1 cellular context compared by ENCODE assay signal in genomic region chr1:15734901-15735300, GRCh38.
TF ChIP-seq lines count a peak whose summit lies in the region.

No MANE protein-coding gene starts in this region.

TF ChIP-seq in HepG2, 621 proteins besides CTCF, POLR2A, EP300 and RAD21 (continued from another document and continues in another):
- TF ChIP-seq HNF1B (CRISPR knock-in tag; IDR thresholded peaks at IDR 0.05) (peak; percentile 51; the same call in 1 of the 2 replicates), ZHX2 (IDR thresholded peaks at IDR 0.05; ENCODE audit: low read depth) (no peak), ZHX2 (CRISPR knock-in tag; IDR thresholded peaks at IDR 0.05; ENCODE audit: borderline replicate concordance) (no peak), ARHGAP35 (CRISPR knock-in tag; IDR thresholded peaks at IDR 0.05; ENCODE audit: borderline replicate concordance) (0 out of 2 replicates have a peak, but pooled peaks have one; percentile 47), ZBTB33 (CRISPR knock-in tag; IDR thresholded peaks at IDR 0.05) (no peak), AGO2 (optimal IDR thresholded peaks at IDR 0.05; ENCODE audit: low read depth, low read length) (peak; percentile 93), GABPB1 (CRISPR knock-in tag; IDR thresholded peaks at IDR 0.05) (peak; percentile 37; the same call in 1 of the 2 replicates), ZSCAN30 (CRISPR knock-in tag; IDR thresholded peaks at IDR 0.05) (no peak), FOXP4 (CRISPR knock-in tag; IDR thresholded peaks at IDR 0.05) (0 out of 2 replicates have a peak, but pooled peaks have one; percentile 9), ZFYVE20 (CRISPR knock-in tag; IDR thresholded peaks at IDR 0.05; ENCODE audit: borderline replicate concordance, low read depth) (no peak), CEBPZ (IDR thresholded peaks at IDR 0.05; ENCODE audit: low read length) (no peak), ZNF687 (CRISPR knock-in tag; IDR thresholded peaks at IDR 0.05) (peak; percentile 81), ZNF260 (CRISPR knock-in tag; IDR thresholded peaks at IDR 0.05; ENCODE audit: borderline replicate concordance, low read depth) (no peak), ZNF770 (CRISPR knock-in tag; IDR thresholded peaks at IDR 0.05) (no peak), ZNF513 (CRISPR knock-in tag; conservative IDR thresholded peaks at IDR 0.05) (no peak), BCLAF1 (IDR thresholded peaks at IDR 0.05) (no peak), FOXO1 (CRISPR knock-in tag; IDR thresholded peaks at IDR 0.05) (no peak), CBX1 (IDR thresholded peaks at IDR 0.05; ENCODE audit: low read depth) (no peak), PITX1 (CRISPR knock-in tag; IDR thresholded peaks at IDR 0.05) (no peak), PHF21A (CRISPR knock-in tag; IDR thresholded peaks at IDR 0.05) (no peak), ZNF282 (IDR thresholded peaks at IDR 0.05; ENCODE audit: partially characterized antibody) (no peak), ZNF383 (CRISPR knock-in tag; IDR thresholded peaks at IDR 0.05; ENCODE audit: borderline replicate concordance) (no peak)
